ENCODE assay signal across 9 cellular contexts in genomic region chr2:112794131-112794733, GRCh38. TPM values are rescaled to one million over a fixed set of nuclear protein-coding genes. Genes with fewer than 3 reads are reported as not detected.
A peak's percentile ranks its signal among the peaks of the same experiment; 100 is the strongest.
DNase-seq lines count a peak whose midpoint lies in the region; ATAC-seq and TF ChIP-seq lines count a peak whose summit lies in the region.
"Had no signal": no experiment of that assay in that cellular context is flagged by ENCODE, and none has a peak within 500 bp of the region (broad histone marks: within the 10 kb centered on the region; RNA-seq: fewer than 3 reads in every experiment).

No MANE protein-coding gene starts in this region.

- peak overlapping the region; percentile 88 for H3K27ac ChIP-seq in osteoblast (ENCODE audit: low read depth, low read length)

- H3K4me3 Mint-ChIP-seq in effector memory CD8-positive, alpha-beta T cell, result no peak overlapping the region

- H2AFZ ChIP-seq in osteoblast (ENCODE audit: low read length), result peak overlapping the region; percentile 1

- no peaks in the 10 kb centered on the region for H3K27me3 Mint-ChIP-seq in effector memory CD8-positive, alpha-beta T cell

- H3K27ac Mint-ChIP-seq in effector memory CD8-positive, alpha-beta T cell, result peak overlapping the region in 1 of 2 donors; percentile 6

- no peaks in the 10 kb centered on the region for H3K9me3 Mint-ChIP-seq in effector memory CD8-positive, alpha-beta T cell

- H3K4me3 ChIP-seq in osteoblast (ENCODE audit: insufficient read depth, low read length), result no peak overlapping the region

- ATAC-seq in GM21619 (IDR thresholded peaks at IDR 0.05; ENCODE audit: unreplicated experiment), result peak; percentile 71
- ATAC-seq in effector memory CD8-positive, alpha-beta T cell (replicated peaks), result peak; percentile 73
- ATAC-seq in HG03097 (IDR thresholded peaks at IDR 0.05; ENCODE audit: low FRiP score, unreplicated experiment), result no peak

- peaks cover 16% of the 10 kb centered on the region for H3K4me1 ChIP-seq in osteoblast (ENCODE audit: insufficient read depth, low read length)

- H3K79me2 ChIP-seq in osteoblast (ENCODE audit: insufficient read depth, low read length), result no peaks in the 10 kb centered on the region

- peak overlapping the region; percentile 1 for H3K4me2 ChIP-seq in osteoblast (ENCODE audit: insufficient read depth, low read length)

- H3K36me3 ChIP-seq in osteoblast (ENCODE audit: insufficient read depth, low read length), result no peaks in the 10 kb centered on the region

- H4K20me1 ChIP-seq in osteoblast (ENCODE audit: insufficient read depth, low read length), result no peaks in the 10 kb centered on the region

- no peak for TF ChIP-seq CTCF in osteoblast (IDR thresholded peaks at IDR 0.05; ENCODE audit: extremely low read depth, low read depth, low read length)

- H3K4me1 Mint-ChIP-seq in effector memory CD8-positive, alpha-beta T cell (ENCODE audit: low read depth in 2 of 2), result peaks cover 3 to 4% of the 10 kb centered on the region in 2 donors

- peak; percentile 66 for DNase-seq in DMS53 (lab: John Stamatoyannopoulos, UW)
- DNase-seq in NOMO-1 treated with dmso at 0.1 percent for 144 hours (lab: John Stamatoyannopoulos, UW; ENCODE audit: unreplicated experiment), result peak; percentile 94
- DNase-seq in effector memory CD8-positive, alpha-beta T cell, result peak in 1 of 3 experiments; percentile 14
- no peak for DNase-seq in osteoblast (ENCODE audit: insufficient read length, low spot score, missing footprints)
- no peak for DNase-seq in NCI-H1105 treated with DMSO at 0.1 percent for 48 hours (lab: John Stamatoyannopoulos, UW)
- DNase-seq in nucleus accumbens (lab: John Stamatoyannopoulos, UW), result no peak

- H3K27me3 ChIP-seq in osteoblast (ENCODE audit: insufficient read depth, low read length), result no peaks in the 10 kb centered on the region

- H3K9me3 ChIP-seq in osteoblast (ENCODE audit: low read depth, low read length), result no peaks in the 10 kb centered on the region

- no peaks in the 10 kb centered on the region for H3K36me3 Mint-ChIP-seq in effector memory CD8-positive, alpha-beta T cell (ENCODE audit: insufficient read depth)

RNA-seq across cellular contexts. Expression of gene IL1A, which starts 9.9 kb away (rescaled TPM):
- not detected in 2 replicates for total RNA-seq in osteoblast
- total RNA-seq: subcutaneous adipose tissue had no signal

RNA-seq across cellular contexts. Expression of gene CKAP2L, which starts 29.8 kb away (rescaled TPM):
- 1.1 and 1.5 TPM in 2 replicates for total RNA-seq in osteoblast

RNA-seq across cellular contexts. Expression of gene IL1B, which starts 42.3 kb away (rescaled TPM):
- 0.36 TPM in 1 of 2 replicates, not detected in the other for total RNA-seq in osteoblast

Comparison
In these comparisons a context has a peak if more than half of its experiments do, and no peak if none do; other contexts are left out.
1. DNase-seq: peak in DMS53 (single experiment) and NOMO-1 treated with dmso at 0.1 percent for 144 hours (single experiment); none in osteoblast (single experiment), NCI-H1105 treated with DMSO at 0.1 percent for 48 hours (single experiment) and nucleus accumbens (0 of 56).